Comparison of ENCODE assay signal across 15 cellular contexts in genomic region chr9:7315116-7315515, GRCh38.
DNase-seq lines count a peak whose midpoint lies in the region; ATAC-seq and TF ChIP-seq lines count a peak whose summit lies in the region.
"Had no signal": no experiment of that assay in that cellular context is flagged by ENCODE, and none has a peak within 500 bp of the region (broad histone marks: within the 10 kb centered on the region; RNA-seq: fewer than 3 reads in every experiment).

No MANE protein-coding gene starts in this region.

- H3K27me3 ChIP-seq in right atrium auricular region = no peaks in the 10 kb centered on the region
- H3K27me3 ChIP-seq in uterus = no peaks in the 10 kb centered on the region
- H3K27me3 ChIP-seq in foreskin keratinocyte = no peaks in the 10 kb centered on the region
- H3K27me3 ChIP-seq in testis = no peaks in the 10 kb centered on the region
- H3K27me3 ChIP-seq: BLaER1 treated with 17β-estradiol and CSF1 and Interleukin-3, amounts not matched to agents 10 nM and 100 nM had no signal

- DNase-seq in Right ventricle myocardium inferior (ENCODE audit: missing footprints) (no peak), right atrium auricular region (ENCODE audit: low spot score) (no peak), fibroblast of mammary gland (ENCODE audit: low read depth) (peak; percentile 10), myocyte (ENCODE audit: low read depth) (peak; percentile 63), uterus (no peak), foreskin keratinocyte (no peak), NCI-H82 (lab: John Stamatoyannopoulos, UW) (no peak), testis (no peak)
- DNase-seq: DMS79 treated with DMSO at 0.1 percent for 48 hours; NCI-H1105 treated with DMSO at 0.1 percent for 48 hours; NCI-H187 treated with DMSO at 0.1 percent for 48 hours; NK-92 treated with Interleukin-12 subunit alpha and Interleukin-12 subunit beta, amount 100 ng/mL, for 24 hours had no signal

- TF ChIP-seq POLR2A in uterus (IDR thresholded peaks at IDR 0.05) = no peak
- TF ChIP-seq POLR2A in testis (IDR thresholded peaks at IDR 0.05) = no peak

- H3K27ac ChIP-seq in right atrium auricular region (peak overlapping the region in 1 of 2 donors; percentile 52), uterus (peak overlapping the region; percentile 85 to 96), foreskin keratinocyte (no peak overlapping the region), testis (no peak overlapping the region)
- H3K27ac ChIP-seq: HL-60 had no signal

- peaks cover 0 to 4% of the 10 kb centered on the region in 2 donors for H3K4me1 ChIP-seq in right atrium auricular region
- peaks cover 7 to 8% of the 10 kb centered on the region in 2 donors for H3K4me1 ChIP-seq in uterus
- H3K4me1 ChIP-seq in foreskin keratinocyte = no peaks in the 10 kb centered on the region
- H3K4me1 ChIP-seq in testis = no peaks in the 10 kb centered on the region

- peak; percentile 11 for ATAC-seq in Right ventricle myocardium inferior
- ATAC-seq in foreskin keratinocyte = no peak
- ATAC-seq: HCT116 had no signal

- WGBS in testis, 2 donors = 91 to 100% methylated on average over 3 of the region's 3 CpGs

- H3K4me3 ChIP-seq in right atrium auricular region = no peak overlapping the region
- no peak overlapping the region for H3K4me3 ChIP-seq in fibroblast of mammary gland (ENCODE audit: control insufficient read depth, low read depth, low read length)
- no peak overlapping the region for H3K4me3 ChIP-seq in uterus
- no peak overlapping the region for H3K4me3 ChIP-seq in testis
- H3K4me3 ChIP-seq: BLaER1 treated with 17β-estradiol and CSF1 and Interleukin-3, amounts not matched to agents 10 nM and 100 nM had no signal

- intact Hi-C loops in Right ventricle myocardium inferior (cut with DNase I) (no loop called here), uterus (cut with DNase I; ENCODE audit: low total_unique reads) (no loop called here), testis (cut with DNase I; ENCODE audit: low total_unique reads) (no loop called here)

- H3K36me3 ChIP-seq in right atrium auricular region (no peaks in the 10 kb centered on the region), uterus (no peaks in the 10 kb centered on the region), testis (ENCODE audit: low read depth, missing control alignments) (no peaks in the 10 kb centered on the region)
- H3K36me3 ChIP-seq: BLaER1 treated with 17β-estradiol and CSF1 and Interleukin-3, amounts not matched to agents 10 nM and 100 nM had no signal

- H3K9me3 ChIP-seq in right atrium auricular region (peaks cover 0 to 35% of the 10 kb centered on the region in 2 donors), uterus (no peaks in the 10 kb centered on the region), testis (no peaks in the 10 kb centered on the region)

- TF ChIP-seq CTCF in right atrium auricular region (IDR thresholded peaks at IDR 0.05) (no peak), fibroblast of mammary gland (conservative IDR thresholded peaks at IDR 0.05; ENCODE audit: control insufficient read depth, insufficient read depth, low read depth, low read length) (no peak), uterus (IDR thresholded peaks at IDR 0.05) (no peak), foreskin keratinocyte (conservative IDR thresholded peaks at IDR 0.05) (no peak), testis (IDR thresholded peaks at IDR 0.05) (no peak)

Comparison
In these comparisons a context has a peak if more than half of its experiments do, and no peak if none do; other contexts are left out.
1. DNase-seq: peak in fibroblast of mammary gland (single experiment) and myocyte (single experiment); none in Right ventricle myocardium inferior (single experiment), right atrium auricular region (single experiment), uterus (0 of 2), foreskin keratinocyte (0 of 2), NCI-H82 (single experiment) and testis (single experiment).
2. H3K27ac ChIP-seq: peak in uterus (2 of 2); none in foreskin keratinocyte (single experiment) and testis (0 of 2).